In the genomic region with DNA sequence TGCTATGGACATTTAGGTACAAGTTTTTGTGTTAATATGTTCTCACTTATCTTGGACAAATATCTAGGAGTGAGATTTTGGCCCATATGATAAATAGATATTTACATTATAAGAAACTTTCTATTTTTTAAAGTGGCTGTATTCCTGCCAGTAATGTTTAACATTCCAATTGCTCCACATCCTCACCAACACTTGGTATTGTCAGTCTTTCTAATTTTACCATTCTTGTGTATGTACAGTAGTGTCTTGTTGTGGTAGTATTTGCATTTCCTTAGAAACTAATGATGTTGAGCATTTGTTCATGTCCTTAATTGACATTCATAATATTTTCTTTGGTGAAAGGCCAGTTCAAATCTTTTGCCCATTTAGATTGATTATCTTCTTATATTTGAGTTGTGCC, we compare ENCODE assay signal across 8 cellular contexts.
"Had no signal": no experiment of that assay in that cellular context is flagged by ENCODE, and none has a peak within 500 bp of the region (broad histone marks: within the 10 kb centered on the region; RNA-seq: fewer than 3 reads in every experiment).

No MANE protein-coding gene starts in this region.

- ATAC-seq: HCT116, HepG2 had no signal

- H3K27ac ChIP-seq: GM23248, HL-60 had no signal

- DNase-seq: GM23248, GOT3, H7, KG1 had no signal

- H3K4me1 ChIP-seq: HAP-1 had no signal

- H3K9ac ChIP-seq: GM23248 had no signal

- H3K36me3 ChIP-seq: HAP-1 had no signal

- H2AFZ ChIP-seq: GM23248 had no signal

- FAIRE-seq: HepG2 had no signal

- H3K9me3 ChIP-seq: HAP-1 had no signal

- H3K4me3 ChIP-seq: GM23248, HAP-1 had no signal
